14 cellular contexts compared by ENCODE assay signal in genomic region chr6:90492798-90493197, GRCh38.
DNase-seq lines count a peak whose midpoint lies in the region; ATAC-seq, FAIRE-seq and TF ChIP-seq lines count a peak whose summit lies in the region.
"Had no signal": no experiment of that assay in that cellular context is flagged by ENCODE, and none has a peak within 500 bp of the region (broad histone marks: within the 10 kb centered on the region; RNA-seq: fewer than 3 reads in every experiment).

No MANE protein-coding gene starts in this region.

- POLR2A ChIA-PET in endothelial cell of umbilical vein (lab: Charles Lee) = no interaction called here

- H3K23ac ChIP-seq in neuronal stem cell (ENCODE audit: low read depth, low read length, poor library complexity) = no peak overlapping the region

- H2BK5ac ChIP-seq in neuronal stem cell (ENCODE audit: low read length) = no peak overlapping the region

- H3K27ac ChIP-seq in endothelial cell of umbilical vein (ENCODE audit: insufficient read depth, low read depth, low read length) = peak overlapping the region; percentile 66
- H3K27ac ChIP-seq in neuronal stem cell (replicated peaks; ENCODE audit: low read length) = no peak overlapping the region
- H3K27ac ChIP-seq: C4-2B, HL-60 had no signal

- H2AFZ ChIP-seq in endothelial cell of umbilical vein (ENCODE audit: low read depth, low read length) = no peak overlapping the region
- H2AFZ ChIP-seq in neuronal stem cell (ENCODE audit: low read length) = no peak overlapping the region

- H3K9me3 ChIP-seq in endothelial cell of umbilical vein (replicated peaks; ENCODE audit: control insufficient read depth, insufficient read depth, low read length) = no peaks in the 10 kb centered on the region
- no peaks in the 10 kb centered on the region for H3K9me3 ChIP-seq in neuronal stem cell (replicated peaks in 1 of 2; ENCODE audit: control insufficient read depth in 2 of 2, insufficient read depth in 1 of 2, low read depth in 1 of 2, low read length in 2 of 2)

- peak overlapping the region; percentile 77 for H2AK5ac ChIP-seq in neuronal stem cell (ENCODE audit: low read depth, low read length)

- no peaks in the 10 kb centered on the region for H3K36me3 ChIP-seq in endothelial cell of umbilical vein (ENCODE audit: control insufficient read depth in 2 of 2, extremely low read depth in 1 of 2, insufficient read depth in 2 of 2, low read length in 2 of 2)
- H3K36me3 ChIP-seq in neuronal stem cell (replicated peaks in 1 of 2; ENCODE audit: control insufficient read depth in 2 of 2, insufficient read depth in 2 of 2, low read length in 2 of 2) = no peaks in the 10 kb centered on the region

- H3K79me2 ChIP-seq in endothelial cell of umbilical vein (ENCODE audit: control insufficient read depth, insufficient read depth, low read length) = no peaks in the 10 kb centered on the region

- WGBS in neuronal stem cell (ENCODE audit: extremely low coverage in 2 of 2, insufficient read length in 2 of 2, insufficient replicate concordance in 1 of 2), 2 donors = no CpG with 5 or more reads among the region's 6 CpGs

- CTCF ChIA-PET in endothelial cell of umbilical vein (lab: Charles Lee) = interaction anchor here (1.0 to 3.2 kb wide), 6 partner anchors 12 to 565 kb away, joined by 3 to 13 read pairs (median 4); no protein-coding TSS in a partner anchor

- no peaks in the 10 kb centered on the region for H3K9me1 ChIP-seq in endothelial cell of umbilical vein (replicated peaks; ENCODE audit: control insufficient read depth, extremely low read depth, insufficient read depth, low read length)

- H2BK120ac ChIP-seq in neuronal stem cell (ENCODE audit: low read depth, low read length) = no peak overlapping the region

- DNase-seq in HTR-8/SVneo (ENCODE audit: insufficient read length, low spot score) = no peak
- DNase-seq in UCSD-AML1 (lab: John Stamatoyannopoulos, UW; ENCODE audit: unreplicated experiment) = peak; percentile 16
- DNase-seq in endothelial cell of umbilical vein (ENCODE audit: low read depth, low spot score) = no peak
- DNase-seq in neuronal stem cell (ENCODE audit: low spot score) = no peak
- DNase-seq: CD4-positive, alpha-beta memory T cell; DMS79 had no signal

- H3K9ac ChIP-seq in endothelial cell of umbilical vein (replicated peaks; ENCODE audit: extremely low read depth, insufficient read depth, low read length) (peak overlapping the region; percentile 17), neuronal stem cell (ENCODE audit: low read depth, low read length, poor library complexity) (no peak overlapping the region)

- TSS peak; percentile 25 for BruUV-seq in endothelial cell of umbilical vein (replicated peaks; lab: Mats Ljungman, UMichigan)

- H3K4me2 ChIP-seq in endothelial cell of umbilical vein (ENCODE audit: insufficient read depth, low read length) (peak overlapping the region; percentile 65), neuronal stem cell (ENCODE audit: insufficient read depth, low read length, poor library complexity, severe bottlenecking) (no peak overlapping the region)

- H3K27me3 ChIP-seq in endothelial cell of umbilical vein (ENCODE audit: control insufficient read depth in 2 of 2, insufficient read depth in 2 of 2, low read length in 2 of 2) (no peaks in the 10 kb centered on the region), neuronal stem cell (ENCODE audit: control insufficient read depth in 3 of 3, insufficient read depth in 3 of 3, low read depth in 1 of 3, low read length in 3 of 3) (no peaks in the 10 kb centered on the region)

- intact Hi-C loops in endothelial cell of umbilical vein (cut with micrococcal nuclease) = loop anchor here (1.0 to 5.0 kb wide), 4 partner anchors 95 to 485 kb away; partner anchors contain the start of gene MAP3K7

- no peak overlapping the region for H3K14ac ChIP-seq in neuronal stem cell (ENCODE audit: low read length)

- ATAC-seq in HG03521 (IDR thresholded peaks at IDR 0.05; ENCODE audit: unreplicated experiment) (no peak), GM21367 (IDR thresholded peaks at IDR 0.05; ENCODE audit: unreplicated experiment) (no peak), GM19452 (IDR thresholded peaks at IDR 0.05; ENCODE audit: unreplicated experiment) (no peak)
- ATAC-seq: GM12878, HCT116 had no signal

- peak overlapping the region; percentile 7 for H2BK12ac ChIP-seq in neuronal stem cell (ENCODE audit: low read length)

- no peak overlapping the region for H3K4ac ChIP-seq in neuronal stem cell (ENCODE audit: low read length)

- no peak overlapping the region for H4K8ac ChIP-seq in neuronal stem cell (ENCODE audit: low read depth, low read length)

- dilution Hi-C loops in endothelial cell of umbilical vein (cut with MboI; ENCODE audit: extremely low pct_ligation_motif_present, low sequenced_read_pairs) = no loop called here

- H2BK15ac ChIP-seq in neuronal stem cell (ENCODE audit: low read length) = no peak overlapping the region

- FAIRE-seq in HTR-8/SVneo (lab: Jason Lieb, UNC) (peak; percentile 40), endothelial cell of umbilical vein (lab: Jason Lieb, UNC) (no peak)
- FAIRE-seq: A204.1, GM12878 had no signal

- H3K4me3 ChIP-seq in endothelial cell of umbilical vein (replicated peaks in 1 of 3; ENCODE audit: insufficient read depth in 1 of 3, low read depth in 1 of 3, low read length in 3 of 3) = no peak overlapping the region
- no peak overlapping the region for H3K4me3 ChIP-seq in neuronal stem cell (ENCODE audit: low read length in 2 of 2)
- H3K4me3 ChIP-seq: GM12878 had no signal

- no peak for TF ChIP-seq CTCF in endothelial cell of umbilical vein (IDR thresholded peaks at IDR 0.05; ENCODE audit: extremely low read depth in 1 of 2, insufficient read depth in 1 of 2, low read depth in 1 of 2, low read length in 2 of 2)

- H3K18ac ChIP-seq in neuronal stem cell (ENCODE audit: low read length) = peak overlapping the region; percentile 78

- TF ChIP-seq POLR2A in endothelial cell of umbilical vein (IDR thresholded peaks at IDR 0.05; ENCODE audit: low read depth, low read length) = no peak

- H3K79me1 ChIP-seq in neuronal stem cell (ENCODE audit: low read depth, low read length) = no peaks in the 10 kb centered on the region

- no peak overlapping the region for H4K91ac ChIP-seq in neuronal stem cell (ENCODE audit: low read depth, low read length, poor library complexity)

- H4K20me1 ChIP-seq in endothelial cell of umbilical vein (replicated peaks; ENCODE audit: control insufficient read depth, extremely low read depth, insufficient read depth, low read length) = no peaks in the 10 kb centered on the region

- H3K4me1 ChIP-seq in endothelial cell of umbilical vein (ENCODE audit: control insufficient read depth, extremely low read depth, insufficient read depth, low read length) (peaks cover 36% of the 10 kb centered on the region), neuronal stem cell (ENCODE audit: control insufficient read depth in 2 of 2, insufficient read depth in 1 of 2, low read depth in 1 of 2, low read length in 2 of 2) (peaks cover 23 to 42% of the 10 kb centered on the region in 2 donors)

TF ChIP-seq in endothelial cell of umbilical vein, 7 proteins besides CTCF, POLR2A, EP300 and RAD21:
- TF ChIP-seq JUN (IDR thresholded peaks at IDR 0.05; ENCODE audit: borderline replicate concordance, insufficient read depth, insufficient read length, low read depth) (no peak), EZH2 (IDR thresholded peaks at IDR 0.05; ENCODE audit: borderline replicate concordance, low read depth, low read length, severe bottlenecking) (no peak), POLR2AphosphoS5 (IDR thresholded peaks at IDR 0.05; ENCODE audit: insufficient read depth, low read depth, low read length) (no peak), MYC (IDR thresholded peaks at IDR 0.05; ENCODE audit: low read depth, low read length) (no peak), MAX (IDR thresholded peaks at IDR 0.05; ENCODE audit: insufficient read depth, insufficient read length) (no peak), GATA2 (IDR thresholded peaks at IDR 0.05; ENCODE audit: insufficient read depth, insufficient read length, low read depth, low read length) (no peak), FOS (IDR thresholded peaks at IDR 0.05; ENCODE audit: borderline replicate concordance, insufficient read depth, low read length) (no peak)
